In genomic region chr5:50666261-50667078, GRCh38 we compare ENCODE assay signal across 8 cellular contexts. TPM values are rescaled to one million over a fixed set of nuclear protein-coding genes. Genes with fewer than 3 reads are reported as not detected.
DNase-seq lines count a peak whose midpoint lies in the region; ATAC-seq and TF ChIP-seq lines count a peak whose summit lies in the region.

Gene PARP8, plus strand, starts transcription at chr5:50666637. Its CDS starts 459 bp downstream, at chr5:50667096.

- H3K4me3 ChIP-seq in WI38 (ENCODE audit: low read depth, low read length): peak within 1 kb of the TSS; percentile 87
- peak within 1 kb of the TSS; percentile 98 for H3K4me3 ChIP-seq in kidney epithelial cell (ENCODE audit: low read depth, low read length)

- no peaks in the 10 kb centered on the region for H3K27me3 ChIP-seq in kidney epithelial cell (ENCODE audit: control insufficient read depth, insufficient read depth, low read length)

- peak; percentile 58 for ATAC-seq in GM21381 (IDR thresholded peaks at IDR 0.05; ENCODE audit: unreplicated experiment)

- TF ChIP-seq CTCF in WI38 (IDR thresholded peaks at IDR 0.05; ENCODE audit: low read depth, low read length) (no peak), kidney epithelial cell (IDR thresholded peaks at IDR 0.05; ENCODE audit: insufficient read depth, low read length, poor library complexity, severe bottlenecking) (no peak)

- peak; percentile 6 for DNase-seq in COLO829 (ENCODE audit: low spot score)
- peak; percentile 82 to 85 for DNase-seq in Kasumi-1 (lab: John Stamatoyannopoulos, UW)
- peak in 32 of 61 donors; percentile 7 to 66 (median 32) for DNase-seq in caudate nucleus (lab: John Stamatoyannopoulos, UW)
- DNase-seq in kidney epithelial cell (ENCODE audit: low read depth): no peak
- DNase-seq in stimulated activated CD4-positive, alpha-beta T cell treated with anti-CD3 and anti-CD28 coated beads, Interleukin-15, amount 100 ng/mL, for 1 hour (ENCODE audit: low read depth in 1 of 2, low spot score in 1 of 2): peak; percentile 13 to 28
- no peak for DNase-seq in NCI-H2171 (lab: John Stamatoyannopoulos, UW)

- H3K36me3 ChIP-seq in kidney epithelial cell (ENCODE audit: control insufficient read depth, insufficient read depth, low read length): no peaks in the 10 kb centered on the region

- peak within 1 kb of the TSS; percentile 76 for H3K27ac ChIP-seq in caudate nucleus (ENCODE audit: low read depth, low read length)

RNA-seq across cellular contexts. Expression of gene PARP8, which starts in this region (rescaled TPM):
- total RNA-seq in kidney epithelial cell: 29.7 and 33.7 TPM in 2 replicates

Comparison
In these comparisons a context has a peak if more than half of its experiments do, and no peak if none do; other contexts are left out.
1. DNase-seq: peak in COLO829 (single experiment), Kasumi-1 (2 of 2), caudate nucleus (32 of 61) and stimulated activated CD4-positive, alpha-beta T cell treated with anti-CD3 and anti-CD28 coated beads, Interleukin-15, amount 100 ng/mL, for 1 hour (2 of 2); none in kidney epithelial cell (single experiment) and NCI-H2171 (single experiment).